In genomic region chr19:23709347-23709746, GRCh38 we compare ENCODE assay signal across 3 cellular contexts.
"Had no signal": no experiment of that assay in that cellular context is flagged by ENCODE, and none has a peak within 500 bp of the region (broad histone marks: within the 10 kb centered on the region; RNA-seq: fewer than 3 reads in every experiment).

No MANE protein-coding gene starts in this region.

- ATAC-seq: GM12878 had no signal

- DNase-seq: GDM1, GF-D8 had no signal

- H3K4me3 ChIP-seq: GM12878 had no signal
